In the genomic region with DNA sequence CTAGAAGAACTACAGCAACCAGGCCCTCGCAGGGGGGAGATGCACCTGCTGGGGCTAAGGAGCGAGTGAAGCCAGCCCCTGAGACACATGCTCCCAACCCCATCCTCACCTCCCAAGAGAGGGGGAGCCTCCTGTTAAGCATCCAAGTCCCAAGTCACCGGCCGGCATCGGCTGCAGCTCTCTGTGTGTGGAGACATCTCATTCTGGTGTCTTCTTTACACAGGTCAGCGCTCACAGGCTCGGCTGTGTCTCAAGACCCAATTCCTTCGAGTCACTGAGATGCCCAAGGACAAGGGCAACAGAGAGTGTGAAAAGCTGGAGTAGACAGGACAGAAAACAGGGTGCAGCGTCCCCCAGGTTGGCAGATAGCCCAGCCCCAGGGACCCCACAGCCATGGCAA, we compare ENCODE assay signal across 26 cellular contexts. TPM values are rescaled to one million over a fixed set of nuclear protein-coding genes. Genes with fewer than 3 reads are reported as not detected.
DNase-seq lines count a peak whose midpoint lies in the region; ATAC-seq, FAIRE-seq and TF ChIP-seq lines count a peak whose summit lies in the region.
"Had no signal": no experiment of that assay in that cellular context is flagged by ENCODE, and none has a peak within 500 bp of the region (broad histone marks: within the 10 kb centered on the region; RNA-seq: fewer than 3 reads in every experiment).

No MANE protein-coding gene starts in this region.

- peak overlapping the region; percentile 93 for H3K27ac Mint-ChIP-seq in activated CD4-positive, alpha-beta T cell treated with anti-CD3 and anti-CD28 coated beads, Interleukin-2, amount 10 ng/mL, durations not matched to agents 7 days and 5 days
- H3K27ac Mint-ChIP-seq: mesothelial cell of epicardium had no signal

- no peak overlapping the region for H4K91ac ChIP-seq in H1 (replicated peaks; ENCODE audit: insufficient read length, low read length)

- H4K20me1 ChIP-seq in BLaER1 treated with 17β-estradiol and CSF1 and Interleukin-3, amounts not matched to agents 10 nM and 100 nM = no peaks in the 10 kb centered on the region
- no peaks in the 10 kb centered on the region for H4K20me1 ChIP-seq in H1 (replicated peaks in 1 of 2; ENCODE audit: control insufficient read depth in 1 of 2, insufficient read depth in 2 of 2, low read length in 2 of 2)

- peaks cover 79 to 99% (median 98%) of the 10 kb centered on the region in 10 experiments for H3K4me1 ChIP-seq in BLaER1 treated with 17β-estradiol and CSF1 and Interleukin-3, amounts not matched to agents 10 nM and 100 nM
- H3K4me1 ChIP-seq in RWPE2 (ENCODE audit: insufficient read depth, poor library complexity, severe bottlenecking) (peaks cover 26% of the 10 kb centered on the region), H1 (replicated peaks in 1 of 4; ENCODE audit: control insufficient read depth in 3 of 4, insufficient read depth in 4 of 4, low read length in 3 of 4) (peaks cover 0 to 16% (median 3%) of the 10 kb centered on the region in 4 experiments; a peak in 3 of 7 replicates)

- no peaks in the 10 kb centered on the region for H3K79me2 ChIP-seq in H1 (ENCODE audit: control insufficient read depth in 1 of 2, insufficient read depth in 2 of 2, low read length in 2 of 2)

- 89% methylated on average over 9 of the region's 9 CpGs; no CpG with 5 or more reads in 1 of the 2 experiments for WGBS in H1 (ENCODE audit: extremely low coverage in 1 of 2, insufficient coverage in 1 of 2, insufficient read length in 1 of 2, insufficient replicate concordance in 2 of 2, low coverage in 1 of 2, low lambda C conversion rate in 2 of 2, missing lambda C conversion rate in 1 of 2), 2 experiments

- no peaks in the 10 kb centered on the region for H3K36me3 Mint-ChIP-seq in activated CD4-positive, alpha-beta T cell treated with anti-CD3 and anti-CD28 coated beads, Interleukin-2, amount 10 ng/mL, durations not matched to agents 7 days and 5 days (ENCODE audit: low read depth)
- H3K36me3 Mint-ChIP-seq: mesothelial cell of epicardium, naive B cell had no signal

- H3K27me3 Mint-ChIP-seq in activated CD4-positive, alpha-beta T cell treated with anti-CD3 and anti-CD28 coated beads, Interleukin-2, amount 10 ng/mL, durations not matched to agents 7 days and 5 days = peaks cover 1% of the 10 kb centered on the region

- no peaks in the 10 kb centered on the region for H3K36me3 ChIP-seq in BLaER1 treated with 17β-estradiol and CSF1 and Interleukin-3, amounts not matched to agents 10 nM and 100 nM
- H3K36me3 ChIP-seq in RWPE2 (ENCODE audit: low read depth) = no peaks in the 10 kb centered on the region
- no peaks in the 10 kb centered on the region for H3K36me3 ChIP-seq in H1 (ENCODE audit: control insufficient read depth in 2 of 4, insufficient read depth in 4 of 4, low read length in 3 of 4)
- H3K36me3 ChIP-seq: HAP-1, transverse colon had no signal

- H3K4me2 ChIP-seq in BLaER1 treated with 17β-estradiol and CSF1 and Interleukin-3, amounts not matched to agents 10 nM and 100 nM = peak overlapping the region; percentile 72 to 98 (median 86)
- H3K4me2 ChIP-seq in H1 (ENCODE audit: insufficient read depth in 1 of 2, low read depth in 2 of 2, low read length in 2 of 2) = no peak overlapping the region

- no peak overlapping the region for H3K4me3 ChIP-seq in BLaER1 treated with 17β-estradiol and CSF1 and Interleukin-3, amounts not matched to agents 10 nM and 100 nM
- no peak overlapping the region for H3K4me3 ChIP-seq in RWPE2 (ENCODE audit: severe bottlenecking)
- H3K4me3 ChIP-seq in H1 (ENCODE audit: extremely low read depth in 1 of 4, insufficient read depth in 2 of 4, low read depth in 3 of 4, low read length in 4 of 4) = no peak overlapping the region
- H3K4me3 ChIP-seq: HAP-1, transverse colon had no signal

- peak overlapping the region; percentile 61; the same call in 1 of the 2 replicates for H2BK20ac ChIP-seq in H1 (ENCODE audit: low read length)

- H4K8ac ChIP-seq in H1 (ENCODE audit: extremely low read depth, insufficient read depth, low read length) = no peak overlapping the region

- H3K9me3 ChIP-seq in BLaER1 treated with 17β-estradiol and CSF1 and Interleukin-3, amounts not matched to agents 10 nM and 100 nM (replicated peaks in 1 of 11) = peaks cover 0 to 8% (median 0%) of the 10 kb centered on the region in 11 experiments; a peak in 1 of 22 replicates
- no peaks in the 10 kb centered on the region for H3K9me3 ChIP-seq in RWPE2 (ENCODE audit: severe bottlenecking)
- H3K9me3 ChIP-seq in H1 (ENCODE audit: insufficient read depth in 2 of 2, low read depth in 1 of 2, low read length in 1 of 2) = no peaks in the 10 kb centered on the region
- H3K9me3 ChIP-seq: HAP-1, transverse colon had no signal

- no peak for DNase-seq in activated CD4-positive, alpha-beta T cell treated with anti-CD3 and anti-CD28 coated beads, Interleukin-2, amount 10 ng/mL, durations not matched to agents 7 days and 5 days
- no peak for DNase-seq in activated CD4-positive, alpha-beta T cell treated with anti-CD3 and anti-CD28 coated beads for 48 hours
- DNase-seq in RWPE2 (ENCODE audit: low spot score) (no peak), H1 (ENCODE audit: low read depth in 1 of 2, low spot score in 2 of 2) (no peak), C1 segment of cervical spinal cord (lab: John Stamatoyannopoulos, UW) (no peak)
- DNase-seq: activated gamma-delta T cell; effector CD4-positive, alpha-beta T cell; KG1; left ventricle myocardium superior; naive B cell; NCI-H146; NCI-H2107; NCI-H774; transverse colon had no signal

- H2AK5ac ChIP-seq in H1 (ENCODE audit: low read depth, low read length) = 0 out of 2 replicates have a peak overlapping the region, but pooled peaks have one; percentile 39

- H3K79me1 ChIP-seq in H1 (ENCODE audit: low read depth, low read length) = no peaks in the 10 kb centered on the region; the same call in 1 of the 2 replicates

- TF ChIP-seq RAD21 in H1 (IDR thresholded peaks at IDR 0.05 in 1 of 2, conservative IDR thresholded peaks at IDR 0.05 in 1 of 2; ENCODE audit: low read depth in 2 of 2, low read length in 2 of 2) = no peak

- H3K27ac ChIP-seq in BLaER1 treated with 17β-estradiol and CSF1 and Interleukin-3, amounts not matched to agents 10 nM and 100 nM = peak overlapping the region in 6 of 11 experiments; percentile 2 to 80 (median 76); a peak in 7 of 22 replicates
- H3K27ac ChIP-seq in RWPE2 (ENCODE audit: poor library complexity, severe bottlenecking) (peak overlapping the region; percentile 69), H1 (ENCODE audit: low read depth, low read length) (no peak overlapping the region)
- H3K27ac ChIP-seq: epithelial cell of prostate, transverse colon, VCaP had no signal

- no peak overlapping the region for H3K14ac ChIP-seq in H1 (ENCODE audit: insufficient read length)

- TF ChIP-seq EP300 in H1 (IDR thresholded peaks at IDR 0.05; ENCODE audit: borderline replicate concordance in 1 of 2, low read depth in 2 of 2, low read length in 2 of 2) = no peak

- no peak overlapping the region for H2BK12ac ChIP-seq in H1 (ENCODE audit: low read depth, low read length)

- H3K56ac ChIP-seq in H1 (replicated peaks; ENCODE audit: insufficient read length, low read depth, low read length) = no peak overlapping the region

- H3K9me3 Mint-ChIP-seq in activated CD4-positive, alpha-beta T cell treated with anti-CD3 and anti-CD28 coated beads, Interleukin-2, amount 10 ng/mL, durations not matched to agents 7 days and 5 days = no peaks in the 10 kb centered on the region
- H3K9me3 Mint-ChIP-seq: mesothelial cell of epicardium had no signal

- no peaks in the 10 kb centered on the region for H3K23me2 ChIP-seq in H1 (ENCODE audit: low read depth, low read length)

- H2BK15ac ChIP-seq in H1 (ENCODE audit: low read length) = no peak overlapping the region

- H4K5ac ChIP-seq in H1 (ENCODE audit: insufficient read length, low read depth, low read length) = no peak overlapping the region

- no peak for TF ChIP-seq POLR2A in H1 (IDR thresholded peaks at IDR 0.05; ENCODE audit: control extremely low read depth in 1 of 2, low read depth in 2 of 2, low read length in 2 of 2)

- H3K4me3 Mint-ChIP-seq in activated CD4-positive, alpha-beta T cell treated with anti-CD3 and anti-CD28 coated beads, Interleukin-2, amount 10 ng/mL, durations not matched to agents 7 days and 5 days = no peak overlapping the region
- H3K4me3 Mint-ChIP-seq: mesothelial cell of epicardium had no signal

- H3K27me3 ChIP-seq in BLaER1 treated with 17β-estradiol and CSF1 and Interleukin-3, amounts not matched to agents 10 nM and 100 nM = peaks cover 0 to 7% (median 0%) of the 10 kb centered on the region in 11 experiments; a peak in 8 of 22 replicates
- no peaks in the 10 kb centered on the region for H3K27me3 ChIP-seq in RWPE2 (ENCODE audit: insufficient read depth, poor library complexity, severe bottlenecking)
- no peaks in the 10 kb centered on the region for H3K27me3 ChIP-seq in H1 (replicated peaks in 1 of 4; ENCODE audit: control insufficient read depth in 3 of 4, extremely low read depth in 1 of 4, insufficient read depth in 3 of 4, low read length in 3 of 4)

- H2BK5ac ChIP-seq in H1 (ENCODE audit: low read depth, low read length) = no peak overlapping the region

- no peak overlapping the region for H3K18ac ChIP-seq in H1 (ENCODE audit: extremely low read depth, low read length)

- ATAC-seq in RWPE2 (ENCODE audit: low read depth) (no peak), HG03378 (IDR thresholded peaks at IDR 0.05; ENCODE audit: unreplicated experiment) (no peak), HG03139 (IDR thresholded peaks at IDR 0.05; ENCODE audit: unreplicated experiment) (no peak)
- ATAC-seq: left ventricle myocardium superior had no signal

- H3K4ac ChIP-seq in H1 (replicated peaks; ENCODE audit: insufficient read length, low read depth, low read length) = no peak overlapping the region

- POLR2A ChIA-PET in activated CD4-positive, alpha-beta T cell treated with anti-CD3 and anti-CD28 coated beads, Interleukin-2, amount 10 ng/mL, durations not matched to agents 7 days and 5 days (lab: Charles Lee) = no interaction called here
- POLR2A ChIA-PET in H1 (lab: Charles Lee; ENCODE audit: partially characterized antibody) = no interaction called here

- H3K4me1 Mint-ChIP-seq in activated CD4-positive, alpha-beta T cell treated with anti-CD3 and anti-CD28 coated beads, Interleukin-2, amount 10 ng/mL, durations not matched to agents 7 days and 5 days = peaks cover 48% of the 10 kb centered on the region

- no peak for TF ChIP-seq CTCF in RWPE2 (IDR thresholded peaks at IDR 0.05; ENCODE audit: poor library complexity, severe bottlenecking)
- no peak for TF ChIP-seq CTCF in H1 (IDR thresholded peaks at IDR 0.05; ENCODE audit: control extremely low read depth in 1 of 3, insufficient read depth in 1 of 3, low read depth in 1 of 3, low read length in 3 of 3)

- H2AFZ ChIP-seq in H1 (ENCODE audit: low read length) = no peak overlapping the region

- FAIRE-seq in H1 (lab: Jason Lieb, UNC) = no peak
- FAIRE-seq: A204.1, bronchial epithelial cell, colon, D721Med, islet of Langerhans had no signal

- CTCF ChIA-PET in activated CD4-positive, alpha-beta T cell treated with anti-CD3 and anti-CD28 coated beads, Interleukin-2, amount 10 ng/mL, durations not matched to agents 7 days and 5 days (lab: Charles Lee) = interaction anchor here (0.9 to 1.3 kb wide), 2 partner anchors 19 to 21 kb away, joined by 3 to 4 read pairs; no protein-coding TSS in a partner anchor
- CTCF ChIA-PET in H1 (lab: Charles Lee; ENCODE audit: partially characterized antibody) = interaction anchor here (0.9 kb wide), 1 partner anchor 150 kb away, joined by 3 read pairs; no protein-coding TSS in a partner anchor

- H3K23ac ChIP-seq in H1 (ENCODE audit: insufficient read length) = no peak overlapping the region

- no peak overlapping the region for H2BK120ac ChIP-seq in H1 (replicated peaks; ENCODE audit: low read depth, low read length)

- H3K9ac ChIP-seq in BLaER1 treated with 17β-estradiol and CSF1 and Interleukin-3, amounts not matched to agents 10 nM and 100 nM = peak overlapping the region in 5 of 11 experiments; percentile 1 to 61 (median 49); a peak in 5 of 22 replicates
- no peak overlapping the region for H3K9ac ChIP-seq in H1 (replicated peaks in 1 of 4; ENCODE audit: extremely low read depth in 1 of 4, low read depth in 3 of 4, low read length in 3 of 4)

RNA-seq across cellular contexts. Expression of gene MRGBP, which starts 21.1 kb away (rescaled TPM):
- 10 to 100 TPM; 14.4 to 14.5 TPM for total RNA-seq in activated CD4-positive, alpha-beta T cell treated with anti-CD3 and anti-CD28 coated beads, Interleukin-2, amount 10 ng/mL, durations not matched to agents 7 days and 5 days
- total RNA-seq in H1 (2021; fragmentation: NEBNext Ultra II Directional; extraction: Animal tissue kit (Norgen Biotek cat#: 25700)) = 16.8 and 18.7 TPM in 2 replicates
- 15.0 and 16.7 TPM in 2 replicates for polyA plus RNA-seq in H1 (2011; rRNA removed)
- polyA plus RNA-seq in H1 (2011; cell fraction: cytosol; rRNA removed) = 16.9 TPM
- 15.2 TPM for polyA plus RNA-seq in H1 (2011; cell fraction: nucleus; rRNA removed)
- polyA plus RNA-seq in H1 (2012, experiment 1 of 2) = 12.4 to 15.8 TPM (median 14.1 TPM) in 4 replicates
- polyA plus RNA-seq in H1 (2012, experiment 2 of 2) = 12.8 TPM
- polyA plus RNA-seq in H1 (2013, experiment 1 of 2) = 12.5 TPM
- 13.0 TPM for polyA plus RNA-seq in H1 (2013, experiment 2 of 2)
- polyA minus RNA-seq in H1 (2011; rRNA and poly(A)+ RNA removed) = 9.2 and 10.4 TPM in 2 replicates
- 7.4 TPM for polyA minus RNA-seq in H1 (2011; cell fraction: cytosol; rRNA and poly(A)+ RNA removed)
- 9.5 TPM for polyA minus RNA-seq in H1 (2011; cell fraction: nucleus; rRNA and poly(A)+ RNA removed)

RNA-seq across cellular contexts. Expression of gene OGFR, which starts 29.4 kb away (rescaled TPM):
- total RNA-seq in activated CD4-positive, alpha-beta T cell treated with anti-CD3 and anti-CD28 coated beads, Interleukin-2, amount 10 ng/mL, durations not matched to agents 7 days and 5 days = 10 to 100 TPM; 82.4 to 84.9 TPM
- total RNA-seq in H1 (2021; fragmentation: NEBNext Ultra II Directional; extraction: Animal tissue kit (Norgen Biotek cat#: 25700)) = 25.1 and 25.8 TPM in 2 replicates
- polyA plus RNA-seq in H1 (2011; rRNA removed) = 13.9 and 26.7 TPM in 2 replicates
- 31.1 TPM for polyA plus RNA-seq in H1 (2011; cell fraction: cytosol; rRNA removed)
- 31.9 TPM for polyA plus RNA-seq in H1 (2011; cell fraction: nucleus; rRNA removed)
- polyA plus RNA-seq in H1 (2012, experiment 1 of 2) = 14.3 to 22.7 TPM (median 20.9 TPM) in 4 replicates
- 14.7 TPM for polyA plus RNA-seq in H1 (2012, experiment 2 of 2)
- polyA plus RNA-seq in H1 (2013, experiment 1 of 2) = 14.1 TPM
- polyA plus RNA-seq in H1 (2013, experiment 2 of 2) = 12.8 TPM
- polyA minus RNA-seq in H1 (2011; rRNA and poly(A)+ RNA removed) = 9.5 and 11.2 TPM in 2 replicates
- polyA minus RNA-seq in H1 (2011; cell fraction: cytosol; rRNA and poly(A)+ RNA removed) = 18.2 TPM
- 11.4 TPM for polyA minus RNA-seq in H1 (2011; cell fraction: nucleus; rRNA and poly(A)+ RNA removed)

RNA-seq across cellular contexts. Expression of gene COL9A3, which starts 41.6 kb away (rescaled TPM):
- total RNA-seq in activated CD4-positive, alpha-beta T cell treated with anti-CD3 and anti-CD28 coated beads, Interleukin-2, amount 10 ng/mL, durations not matched to agents 7 days and 5 days = not detected
- 76.0 and 80.1 TPM in 2 replicates for total RNA-seq in H1 (2021; fragmentation: NEBNext Ultra II Directional; extraction: Animal tissue kit (Norgen Biotek cat#: 25700))
- polyA plus RNA-seq in H1 (2011; rRNA removed) = 21.7 and 39.7 TPM in 2 replicates
- polyA plus RNA-seq in H1 (2011; cell fraction: cytosol; rRNA removed) = 47.5 TPM
- polyA plus RNA-seq in H1 (2011; cell fraction: nucleus; rRNA removed) = 245 TPM
- 54.7 to 62.3 TPM (median 59.2 TPM) in 4 replicates for polyA plus RNA-seq in H1 (2012, experiment 1 of 2)
- 36.6 TPM for polyA plus RNA-seq in H1 (2012, experiment 2 of 2)
- 97.2 TPM for polyA plus RNA-seq in H1 (2013, experiment 1 of 2)
- polyA plus RNA-seq in H1 (2013, experiment 2 of 2) = 86.2 TPM
- polyA minus RNA-seq in H1 (2011; rRNA and poly(A)+ RNA removed) = 3.3 and 4.8 TPM in 2 replicates
- 16.0 TPM for polyA minus RNA-seq in H1 (2011; cell fraction: cytosol; rRNA and poly(A)+ RNA removed)
- polyA minus RNA-seq in H1 (2011; cell fraction: nucleus; rRNA and poly(A)+ RNA removed) = 24.0 TPM
- total RNA-seq: bronchial epithelial cell had no signal

Comparison
In these comparisons a context has a peak if more than half of its experiments do, and no peak if none do; other contexts are left out.
1. H3K4me2 ChIP-seq: peak in BLaER1 treated with 17β-estradiol and CSF1 and Interleukin-3, amounts not matched to agents 10 nM and 100 nM (11 of 11); none in H1 (0 of 2).
2. RNA of gene COL9A3, which starts 41.6 kb away (total RNA-seq): 76.0 to 80.1 TPM in H1; not detected in activated CD4-positive, alpha-beta T cell treated with anti-CD3 and anti-CD28 coated beads, Interleukin-2, amount 10 ng/mL, durations not matched to agents 7 days and 5 days; every median in the first group is over 10 times any median in the second.